Comparison of ENCODE assay signal across 21 cellular contexts in genomic region chr19:57867868-57868492, GRCh38. TPM values are rescaled to one million over a fixed set of nuclear protein-coding genes. Genes with fewer than 3 reads are reported as not detected.
DNase-seq lines count a peak whose midpoint lies in the region; ATAC-seq, FAIRE-seq and TF ChIP-seq lines count a peak whose summit lies in the region.
"Had no signal": no experiment of that assay in that cellular context is flagged by ENCODE, and none has a peak within 500 bp of the region (broad histone marks: within the 10 kb centered on the region; RNA-seq: fewer than 3 reads in every experiment).

No MANE protein-coding gene starts in this region.

- H3K79me2 ChIP-seq in GM12878 (ENCODE audit: control insufficient read depth, insufficient read depth, low read length): no peaks in the 10 kb centered on the region

- no peak for FAIRE-seq in GM12878 (lab: Jason Lieb, UNC)
- FAIRE-seq: GM12892 had no signal

- H3K4me3 ChIP-seq in GM12878: no peak overlapping the region
- H3K4me3 ChIP-seq in liver (ENCODE audit: low read depth in 1 of 3, low read length in 3 of 3): peak overlapping the region in 2 of 3 donors; percentile 42 to 72
- H3K4me3 ChIP-seq: SJSA1 had no signal

- TF ChIP-seq POLR2A in GM12878 (IDR thresholded peaks at IDR 0.05; ENCODE audit: low read depth, low read length): 0 out of 2 replicates have a peak, but pooled peaks have one; percentile 41

- DNase-seq in activated naive CD8-positive, alpha-beta T cell treated with anti-CD3 and anti-CD28 coated beads, Interleukin-2, amount 50 U/mL, for 24 hours: no peak
- DNase-seq in GM12878 (ENCODE audit: low read depth, low spot score) (no peak), NCI-H1105 treated with DMSO at 0.1 percent for 48 hours (lab: John Stamatoyannopoulos, UW) (no peak)
- no peak for DNase-seq in stimulated activated CD4-positive, alpha-beta T cell treated with anti-CD3 and anti-CD28 coated beads, Interleukin-4, amount 100 ng/mL, for 4 hours
- DNase-seq in stimulated activated CD4-positive, alpha-beta T cell treated with anti-CD3 and anti-CD28 coated beads, Interleukin-4, amount 100 ng/mL, for 24 hours: no peak
- DNase-seq: CD4-positive, alpha-beta T cell; DMS79; GDM1; HCEC 1CT; NCI-H1436; NCI-H2029; NCI-H510A; NCI-H82; PC-3 had no signal

- intact Hi-C loops in GM12878 (cut with micrococcal nuclease; ENCODE audit: unreplicated experiment): no loop called here

- H3K9ac ChIP-seq in GM12878 (ENCODE audit: control insufficient read depth, insufficient read depth, low read length) (no peak overlapping the region), liver (ENCODE audit: low read depth in 1 of 2, low read length in 2 of 2) (no peak overlapping the region)

- no peaks in the 10 kb centered on the region for H4K20me1 ChIP-seq in GM12878 (ENCODE audit: control insufficient read depth, insufficient read depth)

- RAD21 ChIA-PET in GM12878 (lab: Charles Lee; ENCODE audit: unreplicated experiment): no interaction called here

- peak overlapping the region; percentile 16 for H3K27ac Mint-ChIP-seq in activated naive CD8-positive, alpha-beta T cell
- H3K27ac Mint-ChIP-seq in activated naive CD8-positive, alpha-beta T cell treated with anti-CD3 and anti-CD28 coated beads, Interleukin-2, amount 50 U/mL, for 24 hours: no peak overlapping the region
- H3K27ac Mint-ChIP-seq: B cell; CD4-positive, alpha-beta T cell had no signal

- H3K36me3 ChIP-seq in GM12878 (ENCODE audit: control insufficient read depth in 2 of 2, insufficient read depth in 2 of 2, low read length in 1 of 2) (peaks cover 4 to 32% of the 10 kb centered on the region in 2 experiments), liver (ENCODE audit: control insufficient read depth in 4 of 4, insufficient read depth in 3 of 4, low read depth in 1 of 4, low read length in 3 of 4) (peaks cover 14 to 40% (median 36%) of the 10 kb centered on the region in 4 donors)

- TF ChIP-seq EP300 in GM12878 (IDR thresholded peaks at IDR 0.05; ENCODE audit: borderline replicate concordance in 1 of 2, control insufficient read depth in 1 of 2, low read depth in 2 of 2, low read length in 2 of 2): no peak

- no peaks in the 10 kb centered on the region for H3K27me3 ChIP-seq in GM12878 (replicated peaks in 1 of 2; ENCODE audit: control insufficient read depth in 2 of 2, insufficient read depth in 2 of 2, low read length in 1 of 2)
- H3K27me3 ChIP-seq in liver (ENCODE audit: control insufficient read depth in 4 of 4, insufficient read depth in 4 of 4, low read length in 3 of 4): no peaks in the 10 kb centered on the region
- H3K27me3 ChIP-seq: SJSA1 had no signal

- TF ChIP-seq CTCF in GM12878 (IDR thresholded peaks at IDR 0.05 in 2 of 3, conservative IDR thresholded peaks at IDR 0.05 in 1 of 3; ENCODE audit: control insufficient read depth in 2 of 3, extremely low read depth in 1 of 3, insufficient read depth in 1 of 3, low read depth in 3 of 3, low read length in 3 of 3) (no peak), liver (IDR thresholded peaks at IDR 0.05; ENCODE audit: low read depth, low read length, missing input control) (no peak)

- SMC1A ChIA-PET in GM12878 (lab: Charles Lee; ENCODE audit: uncharacterized antibody, unreplicated experiment): no interaction called here

- H3K9me3 ChIP-seq in GM12878 (replicated peaks; ENCODE audit: control insufficient read depth, insufficient read depth, low read length) (peaks cover 33% of the 10 kb centered on the region), liver (ENCODE audit: control insufficient read depth in 4 of 4, low read length in 3 of 4) (peaks cover 29 to 40% (median 36%) of the 10 kb centered on the region in 4 donors)

- peaks cover 20% of the 10 kb centered on the region for H3K9me3 Mint-ChIP-seq in activated naive CD8-positive, alpha-beta T cell (ENCODE audit: low read depth)
- H3K9me3 Mint-ChIP-seq in activated naive CD8-positive, alpha-beta T cell treated with anti-CD3 and anti-CD28 coated beads, Interleukin-2, amount 50 U/mL, for 24 hours: peaks cover 52% of the 10 kb centered on the region

- WGBS in GM12878 (ENCODE audit: insufficient coverage, insufficient replicate concordance, low lambda C conversion rate, missing lambda C conversion rate): 99% methylated on average over 7 of the region's 7 CpGs
- WGBS in liver: 94% methylated on average over 7 of the region's 7 CpGs

- H2AFZ ChIP-seq in GM12878 (ENCODE audit: control insufficient read depth, low read depth, low read length): no peak overlapping the region

- no peak overlapping the region for H3K4me3 Mint-ChIP-seq in activated naive CD8-positive, alpha-beta T cell
- H3K4me3 Mint-ChIP-seq in activated naive CD8-positive, alpha-beta T cell treated with anti-CD3 and anti-CD28 coated beads, Interleukin-2, amount 50 U/mL, for 24 hours: no peak overlapping the region
- H3K4me3 Mint-ChIP-seq: B cell; CD4-positive, alpha-beta T cell had no signal

- BruUV-seq in GM12878 (replicated peaks; lab: Mats Ljungman, UMichigan): no TSS peak

- no peak overlapping the region for H3K4me2 ChIP-seq in GM12878 (ENCODE audit: control insufficient read depth, insufficient read depth)

- in situ Hi-C loops in GM12878 (cut with MboI): no loop called here

- peaks cover 43% of the 10 kb centered on the region for H3K36me3 Mint-ChIP-seq in activated naive CD8-positive, alpha-beta T cell
- peaks cover 90% of the 10 kb centered on the region for H3K36me3 Mint-ChIP-seq in activated naive CD8-positive, alpha-beta T cell treated with anti-CD3 and anti-CD28 coated beads, Interleukin-2, amount 50 U/mL, for 24 hours (ENCODE audit: low read depth)

- no peak for ATAC-seq in activated naive CD8-positive, alpha-beta T cell treated with anti-CD3 and anti-CD28 coated beads, Interleukin-2, amount 50 U/mL, for 24 hours
- ATAC-seq in GM12878: no peak
- ATAC-seq in GM19328 (IDR thresholded peaks at IDR 0.05; ENCODE audit: unreplicated experiment): no peak
- ATAC-seq: PC-3 had no signal

- no peaks in the 10 kb centered on the region for H3K4me1 Mint-ChIP-seq in activated naive CD8-positive, alpha-beta T cell (ENCODE audit: low read depth)
- no peaks in the 10 kb centered on the region for H3K4me1 Mint-ChIP-seq in activated naive CD8-positive, alpha-beta T cell treated with anti-CD3 and anti-CD28 coated beads, Interleukin-2, amount 50 U/mL, for 24 hours

- H3K27me3 Mint-ChIP-seq in activated naive CD8-positive, alpha-beta T cell: no peaks in the 10 kb centered on the region
- H3K27me3 Mint-ChIP-seq in activated naive CD8-positive, alpha-beta T cell treated with anti-CD3 and anti-CD28 coated beads, Interleukin-2, amount 50 U/mL, for 24 hours: no peaks in the 10 kb centered on the region
- H3K27me3 Mint-ChIP-seq: B cell; CD4-positive, alpha-beta T cell had no signal

- no peak for TF ChIP-seq RAD21 in GM12878 (IDR thresholded peaks at IDR 0.05; ENCODE audit: insufficient read depth, low read depth, low read length)
- TF ChIP-seq RAD21 in liver (IDR thresholded peaks at IDR 0.05): no peak

- H3K27ac ChIP-seq in GM12878 (ENCODE audit: control insufficient read depth, insufficient read depth) (no peak overlapping the region), liver (ENCODE audit: low read depth in 1 of 2, low read length in 2 of 2) (no peak overlapping the region)
- H3K27ac ChIP-seq: 22Rv1, SJSA1 had no signal

- CTCF ChIA-PET in GM12878 (lab: Yijun Ruan, JAX): no interaction called here

- POLR2A ChIA-PET in GM12878 (lab: Charles Lee): no interaction called here

- H3K4me1 ChIP-seq in GM12878 (ENCODE audit: control insufficient read depth, insufficient read depth, low read length) (no peaks in the 10 kb centered on the region), liver (ENCODE audit: control insufficient read depth in 4 of 4, insufficient read depth in 4 of 4, low read length in 3 of 4) (no peaks in the 10 kb centered on the region)
- H3K4me1 ChIP-seq: SJSA1 had no signal

RNA-seq across cellular contexts. Expression of gene ZNF587, which starts 18.3 kb away (rescaled TPM):
- 91.3 and 96.6 TPM in 2 replicates for total RNA-seq in GM12878 (2013; cell fraction: nucleolus; rRNA removed)
- total RNA-seq in GM12878 (2014; rRNA removed): 13.1 and 15.2 TPM in 2 replicates
- total RNA-seq in GM12878 (2014; rRNA removed; fragmentation: Illumina TruSeq; extraction: Trizol): 23.4 and 23.8 TPM in 2 replicates
- 20.2 and 27.8 TPM in 2 replicates for total RNA-seq in GM12878 (2021)
- polyA plus RNA-seq in GM12878 (2011; ENCODE audit: low read depth): 10.1 TPM
- polyA plus RNA-seq in GM12878 (2011; rRNA removed): 20.1 and 22.2 TPM in 2 replicates
- 14.4 and 16.8 TPM in 2 replicates for polyA plus RNA-seq in GM12878 (2011; cell fraction: cytosol; rRNA removed)
- polyA plus RNA-seq in GM12878 (2011; cell fraction: nucleus; rRNA removed): 26.2 and 31.1 TPM in 2 replicates
- 11.8 and 13.2 TPM in 2 replicates for polyA plus RNA-seq in GM12878 (2012)
- 16.4 and 17.7 TPM in 2 replicates for polyA plus RNA-seq in GM12878 (2014; fragmentation: Illumina TruSeq; extraction: Trizol)
- 1 to 10 TPM; 1.9 to 2.6 TPM for polyA plus RNA-seq in GM12878 (2014; fragmentation: Nextera tagmentation; extraction: Ambion mirVana)
- 14.0 and 15.0 TPM in 2 replicates for polyA plus RNA-seq in GM12878 (2014; rRNA removed)
- 1 to 10 TPM; 6.7 to 8.5 TPM for polyA plus RNA-seq in GM12878 (2016; fragmentation: Nextera tagmentation; extraction: Ambion mirVana)
- polyA minus RNA-seq in GM12878 (2011; rRNA and poly(A)+ RNA removed): 17.7 and 28.5 TPM in 2 replicates
- 16.3 and 22.0 TPM in 2 replicates for polyA minus RNA-seq in GM12878 (2011; cell fraction: cytosol; rRNA and poly(A)+ RNA removed)
- 10.5 and 13.7 TPM in 2 replicates for polyA minus RNA-seq in GM12878 (2011; cell fraction: nucleus; rRNA and poly(A)+ RNA removed)
- total RNA-seq in liver: 10 to 100 TPM; 15.6 to 27.8 TPM
- 1 to 10 TPM; 2.7 to 2.8 TPM for polyA plus RNA-seq in liver

RNA-seq across cellular contexts. Expression of gene ZNF814, which starts 20.9 kb away (rescaled TPM):
- 189 TPM in 2 replicates for total RNA-seq in GM12878 (2013; cell fraction: nucleolus; rRNA removed)
- 20.7 and 25.4 TPM in 2 replicates for total RNA-seq in GM12878 (2014; rRNA removed)
- total RNA-seq in GM12878 (2014; rRNA removed; fragmentation: Illumina TruSeq; extraction: Trizol): 22.1 and 23.3 TPM in 2 replicates
- 16.5 and 20.6 TPM in 2 replicates for total RNA-seq in GM12878 (2021)
- 22.0 TPM for polyA plus RNA-seq in GM12878 (2011; ENCODE audit: low read depth)
- 29.2 and 31.0 TPM in 2 replicates for polyA plus RNA-seq in GM12878 (2011; rRNA removed)
- 33.1 and 37.3 TPM in 2 replicates for polyA plus RNA-seq in GM12878 (2011; cell fraction: cytosol; rRNA removed)
- 25.3 and 28.6 TPM in 2 replicates for polyA plus RNA-seq in GM12878 (2011; cell fraction: nucleus; rRNA removed)
- polyA plus RNA-seq in GM12878 (2012): 14.6 and 20.0 TPM in 2 replicates
- polyA plus RNA-seq in GM12878 (2014; fragmentation: Illumina TruSeq; extraction: Trizol): 10.9 and 14.4 TPM in 2 replicates
- polyA plus RNA-seq in GM12878 (2014; fragmentation: Nextera tagmentation; extraction: Ambion mirVana): 10 to 100 TPM; 22.4 to 23.5 TPM
- 12.4 and 16.2 TPM in 2 replicates for polyA plus RNA-seq in GM12878 (2014; rRNA removed)
- 10 to 100 TPM; 21.4 to 21.8 TPM for polyA plus RNA-seq in GM12878 (2016; fragmentation: Nextera tagmentation; extraction: Ambion mirVana)
- 64.3 and 70.0 TPM in 2 replicates for polyA minus RNA-seq in GM12878 (2011; rRNA and poly(A)+ RNA removed)
- polyA minus RNA-seq in GM12878 (2011; cell fraction: cytosol; rRNA and poly(A)+ RNA removed): 11.4 and 13.2 TPM in 2 replicates
- 43.5 and 74.2 TPM in 2 replicates for polyA minus RNA-seq in GM12878 (2011; cell fraction: nucleus; rRNA and poly(A)+ RNA removed)
- 10 to 100 TPM in 1 of 2 donors, 1 to 10 TPM in 1; 9.1 to 13.8 TPM for total RNA-seq in liver
- polyA plus RNA-seq in liver: 1 to 10 TPM; 6.9 to 7.3 TPM

RNA-seq across cellular contexts. Expression of gene ZNF587B, which starts 37.9 kb away (rescaled TPM):
- 93.7 and 97.3 TPM in 2 replicates for total RNA-seq in GM12878 (2013; cell fraction: nucleolus; rRNA removed)
- total RNA-seq in GM12878 (2014; rRNA removed): 25.6 and 26.0 TPM in 2 replicates
- total RNA-seq in GM12878 (2014; rRNA removed; fragmentation: Illumina TruSeq; extraction: Trizol): 33.3 and 33.9 TPM in 2 replicates
- total RNA-seq in GM12878 (2021): 22.5 and 24.7 TPM in 2 replicates
- 23.9 TPM for polyA plus RNA-seq in GM12878 (2011; ENCODE audit: low read depth)
- 15.9 and 19.5 TPM in 2 replicates for polyA plus RNA-seq in GM12878 (2011; rRNA removed)
- 8.5 and 8.9 TPM in 2 replicates for polyA plus RNA-seq in GM12878 (2011; cell fraction: cytosol; rRNA removed)
- 15.5 and 18.9 TPM in 2 replicates for polyA plus RNA-seq in GM12878 (2011; cell fraction: nucleus; rRNA removed)
- 9.5 and 20.1 TPM in 2 replicates for polyA plus RNA-seq in GM12878 (2012)
- polyA plus RNA-seq in GM12878 (2014; fragmentation: Illumina TruSeq; extraction: Trizol): 13.1 and 13.3 TPM in 2 replicates
- 1 to 10 TPM; 4.1 to 5.5 TPM for polyA plus RNA-seq in GM12878 (2014; fragmentation: Nextera tagmentation; extraction: Ambion mirVana)
- 10.7 and 12.7 TPM in 2 replicates for polyA plus RNA-seq in GM12878 (2014; rRNA removed)
- polyA plus RNA-seq in GM12878 (2016; fragmentation: Nextera tagmentation; extraction: Ambion mirVana): 10 to 100 TPM; 14.5 to 17.7 TPM
- 31.2 and 38.5 TPM in 2 replicates for polyA minus RNA-seq in GM12878 (2011; rRNA and poly(A)+ RNA removed)
- 14.4 and 15.3 TPM in 2 replicates for polyA minus RNA-seq in GM12878 (2011; cell fraction: cytosol; rRNA and poly(A)+ RNA removed)
- polyA minus RNA-seq in GM12878 (2011; cell fraction: nucleus; rRNA and poly(A)+ RNA removed): 9.1 and 16.3 TPM in 2 replicates
- total RNA-seq in liver: 10 to 100 TPM; 10.2 to 30.2 TPM
- 1 to 10 TPM; 3.0 to 3.6 TPM for polyA plus RNA-seq in liver

RNA-seq across cellular contexts. Expression of gene ZNF417, which starts 48.4 kb away (rescaled TPM):
- total RNA-seq in GM12878 (2013; cell fraction: nucleolus; rRNA removed): 63.3 and 63.4 TPM in 2 replicates
- total RNA-seq in GM12878 (2014; rRNA removed): 11.2 and 12.7 TPM in 2 replicates
- total RNA-seq in GM12878 (2014; rRNA removed; fragmentation: Illumina TruSeq; extraction: Trizol): 12.0 and 12.3 TPM in 2 replicates
- 11.5 and 11.9 TPM in 2 replicates for total RNA-seq in GM12878 (2021)
- polyA plus RNA-seq in GM12878 (2011; ENCODE audit: low read depth): 5.3 TPM
- polyA plus RNA-seq in GM12878 (2011; rRNA removed): 13.6 and 17.0 TPM in 2 replicates
- 6.3 and 9.1 TPM in 2 replicates for polyA plus RNA-seq in GM12878 (2011; cell fraction: cytosol; rRNA removed)
- 15.9 and 16.0 TPM in 2 replicates for polyA plus RNA-seq in GM12878 (2011; cell fraction: nucleus; rRNA removed)
- polyA plus RNA-seq in GM12878 (2012): 5.7 and 6.0 TPM in 2 replicates
- 6.2 and 7.3 TPM in 2 replicates for polyA plus RNA-seq in GM12878 (2014; fragmentation: Illumina TruSeq; extraction: Trizol)
- 1 to 10 TPM; 1.3 to 1.6 TPM for polyA plus RNA-seq in GM12878 (2014; fragmentation: Nextera tagmentation; extraction: Ambion mirVana)
- 5.5 and 7.3 TPM in 2 replicates for polyA plus RNA-seq in GM12878 (2014; rRNA removed)
- 1 to 10 TPM; 4.8 to 5.6 TPM for polyA plus RNA-seq in GM12878 (2016; fragmentation: Nextera tagmentation; extraction: Ambion mirVana)
- polyA minus RNA-seq in GM12878 (2011; rRNA and poly(A)+ RNA removed): 15.4 and 17.6 TPM in 2 replicates
- polyA minus RNA-seq in GM12878 (2011; cell fraction: cytosol; rRNA and poly(A)+ RNA removed): 5.2 and 6.9 TPM in 2 replicates
- 10.0 and 12.3 TPM in 2 replicates for polyA minus RNA-seq in GM12878 (2011; cell fraction: nucleus; rRNA and poly(A)+ RNA removed)
- 10 to 100 TPM; 12.9 to 16.3 TPM for total RNA-seq in liver
- 1 to 10 TPM; 1.2 to 1.7 TPM for polyA plus RNA-seq in liver

RNA-seq across cellular contexts. Expression of gene ZNF552, which starts 53.3 kb away (rescaled TPM):
- 43.5 and 52.8 TPM in 2 replicates for total RNA-seq in GM12878 (2013; cell fraction: nucleolus; rRNA removed)
- total RNA-seq in GM12878 (2014; rRNA removed) (9.9 and 12.4 TPM in 2 replicates), GM12878 (2014; rRNA removed; fragmentation: Illumina TruSeq; extraction: Trizol) (13.3 and 14.8 TPM in 2 replicates), GM12878 (2021) (6.3 and 7.7 TPM in 2 replicates), liver (10 to 100 TPM in 1 of 2 donors, 1 to 10 TPM in 1; 5.4 to 16.1 TPM)
- 6.4 TPM for polyA plus RNA-seq in GM12878 (2011; ENCODE audit: low read depth)
- polyA plus RNA-seq in GM12878 (2011; rRNA removed) (8.8 and 9.9 TPM in 2 replicates), GM12878 (2014; fragmentation: Illumina TruSeq; extraction: Trizol) (10.8 and 10.9 TPM in 2 replicates), GM12878 (2014; fragmentation: Nextera tagmentation; extraction: Ambion mirVana) (1 to 10 TPM; 3.6 to 5.4 TPM), GM12878 (2014; rRNA removed) (7.1 and 7.5 TPM in 2 replicates), GM12878 (2016; fragmentation: Nextera tagmentation; extraction: Ambion mirVana) (1 to 10 TPM; 6.0 to 8.2 TPM), liver (1 to 10 TPM; 3.1 to 5.5 TPM)
- polyA plus RNA-seq in GM12878 (2011; cell fraction: cytosol; rRNA removed): 6.9 and 9.1 TPM in 2 replicates
- polyA plus RNA-seq in GM12878 (2011; cell fraction: nucleus; rRNA removed): 10.2 and 13.3 TPM in 2 replicates
- 7.5 and 7.7 TPM in 2 replicates for polyA plus RNA-seq in GM12878 (2012)
- 18.8 and 24.6 TPM in 2 replicates for polyA minus RNA-seq in GM12878 (2011; rRNA and poly(A)+ RNA removed)
- polyA minus RNA-seq in GM12878 (2011; cell fraction: cytosol; rRNA and poly(A)+ RNA removed): 4.9 and 6.5 TPM in 2 replicates
- polyA minus RNA-seq in GM12878 (2011; cell fraction: nucleus; rRNA and poly(A)+ RNA removed): 12.8 and 27.7 TPM in 2 replicates
